Comparison of ENCODE assay signal across 8 cellular contexts in the genomic region with DNA sequence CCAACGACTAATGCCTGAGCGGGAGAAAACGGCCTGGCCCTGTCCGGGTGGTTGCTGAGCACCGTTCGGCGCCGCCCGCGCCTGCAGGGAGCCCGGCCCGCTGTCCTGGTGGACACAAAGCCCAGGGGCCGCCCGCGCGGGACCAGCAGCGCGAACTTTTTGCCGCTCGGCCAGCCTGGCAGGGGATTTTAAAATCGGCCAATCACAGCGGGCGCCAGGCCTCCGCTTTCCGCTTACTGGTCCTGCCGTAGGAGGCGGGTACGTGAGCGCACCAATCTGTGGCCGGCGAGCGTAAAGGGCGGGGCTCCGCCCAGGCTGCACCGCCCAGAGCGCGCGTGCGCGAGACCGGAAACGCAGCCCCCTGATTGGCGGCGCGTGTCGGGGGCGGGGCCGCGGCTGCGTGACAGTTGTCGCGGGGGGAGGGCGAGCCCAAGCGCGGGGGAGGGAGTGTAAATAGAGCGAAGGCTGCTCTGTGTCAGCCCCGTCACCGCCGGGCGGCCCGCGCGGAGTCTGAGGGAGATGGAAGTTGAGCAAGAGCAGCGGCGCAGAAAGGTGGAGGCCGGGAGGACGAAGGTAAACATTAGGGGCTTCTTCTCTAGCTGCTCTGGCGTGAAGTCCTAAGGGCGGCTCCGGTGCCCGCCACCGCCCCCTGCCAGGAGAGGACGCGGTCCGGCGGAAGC.
A peak's percentile ranks its signal among the peaks of the same experiment; 100 is the strongest.
DNase-seq lines count a peak whose midpoint lies in the region; ATAC-seq and TF ChIP-seq lines count a peak whose summit lies in the region.

A gene (minus strand): TSS at position 161 of the 680 bp plus-strand sequence. CDS start 1,132 bp downstream, outside the sequence.
A gene with protein sequence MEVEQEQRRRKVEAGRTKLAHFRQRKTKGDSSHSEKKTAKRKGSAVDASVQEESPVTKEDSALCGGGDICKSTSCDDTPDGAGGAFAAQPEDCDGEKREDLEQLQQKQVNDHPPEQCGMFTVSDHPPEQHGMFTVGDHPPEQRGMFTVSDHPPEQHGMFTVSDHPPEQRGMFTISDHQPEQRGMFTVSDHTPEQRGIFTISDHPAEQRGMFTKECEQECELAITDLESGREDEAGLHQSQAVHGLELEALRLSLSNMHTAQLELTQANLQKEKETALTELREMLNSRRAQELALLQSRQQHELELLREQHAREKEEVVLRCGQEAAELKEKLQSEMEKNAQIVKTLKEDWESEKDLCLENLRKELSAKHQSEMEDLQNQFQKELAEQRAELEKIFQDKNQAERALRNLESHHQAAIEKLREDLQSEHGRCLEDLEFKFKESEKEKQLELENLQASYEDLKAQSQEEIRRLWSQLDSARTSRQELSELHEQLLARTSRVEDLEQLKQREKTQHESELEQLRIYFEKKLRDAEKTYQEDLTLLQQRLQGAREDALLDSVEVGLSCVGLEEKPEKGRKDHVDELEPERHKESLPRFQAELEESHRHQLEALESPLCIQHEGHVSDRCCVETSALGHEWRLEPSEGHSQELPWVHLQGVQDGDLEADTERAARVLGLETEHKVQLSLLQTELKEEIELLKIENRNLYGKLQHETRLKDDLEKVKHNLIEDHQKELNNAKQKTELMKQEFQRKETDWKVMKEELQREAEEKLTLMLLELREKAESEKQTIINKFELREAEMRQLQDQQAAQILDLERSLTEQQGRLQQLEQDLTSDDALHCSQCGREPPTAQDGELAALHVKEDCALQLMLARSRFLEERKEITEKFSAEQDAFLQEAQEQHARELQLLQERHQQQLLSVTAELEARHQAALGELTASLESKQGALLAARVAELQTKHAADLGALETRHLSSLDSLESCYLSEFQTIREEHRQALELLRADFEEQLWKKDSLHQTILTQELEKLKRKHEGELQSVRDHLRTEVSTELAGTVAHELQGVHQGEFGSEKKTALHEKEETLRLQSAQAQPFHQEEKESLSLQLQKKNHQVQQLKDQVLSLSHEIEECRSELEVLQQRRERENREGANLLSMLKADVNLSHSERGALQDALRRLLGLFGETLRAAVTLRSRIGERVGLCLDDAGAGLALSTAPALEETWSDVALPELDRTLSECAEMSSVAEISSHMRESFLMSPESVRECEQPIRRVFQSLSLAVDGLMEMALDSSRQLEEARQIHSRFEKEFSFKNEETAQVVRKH (N-terminal part only) (plus strand): TSS at position 447 of the 680 bp plus-strand sequence. CDS start 73 bp downstream, at position 520.

- H4K20me1 ChIP-seq in OCI-LY3 (ENCODE audit: insufficient read depth, low read length): 0 out of 2 replicates have a peak, but pooled peaks cover 4% of the 10 kb centered on the region

- DNase-seq in DMS 273 (lab: John Stamatoyannopoulos, UW; ENCODE audit: unreplicated experiment) (peak; percentile 99), HuH-7.5 (ENCODE audit: low spot score) (peak; percentile 95), epidermal melanocyte (ENCODE audit: insufficient read length, low spot score) (peak; percentile 99), midbrain (lab: John Stamatoyannopoulos, UW) (peak; percentile 98)
- DNase-seq in activated CD8-positive, alpha-beta memory T cell treated with anti-CD3 and anti-CD28 coated beads, Interleukin-2, amount 50 U/mL, for 4 hours: peak; percentile 97
- peak; percentile 97 to 98 for DNase-seq in stimulated activated CD8-positive, alpha-beta memory T cell treated with anti-CD3 and anti-CD28 coated beads, Interleukin-15, amount 100 ng/mL, for 48 hours (ENCODE audit: low read depth in 2 of 2)

- peak within 1 kb of the TSS; percentile 94 for H3K9ac ChIP-seq in OCI-LY3 (ENCODE audit: low read length)

- peaks cover 28% of the 10 kb centered on the region for H3K36me3 ChIP-seq in OCI-LY3 (replicated peaks; ENCODE audit: low read depth, low read length)

- H3K4me3 ChIP-seq in OCI-LY3 (ENCODE audit: low read length): peak within 1 kb of the TSS; percentile 96

- peaks cover 63% of the 10 kb centered on the region for H3K79me2 ChIP-seq in OCI-LY3 (ENCODE audit: low read length)

- TF ChIP-seq CTCF in OCI-LY3 (IDR thresholded peaks at IDR 0.05; ENCODE audit: low read depth, low read length): no peak

- peak within 1 kb of the TSS; percentile 70; the same call in 1 of the 2 replicates for H2AFZ ChIP-seq in OCI-LY3 (ENCODE audit: low read depth, low read length)

- ATAC-seq in GM21528 (IDR thresholded peaks at IDR 0.05; ENCODE audit: low FRiP score, unreplicated experiment): peak; percentile 68

- H3K9me3 ChIP-seq in OCI-LY3 (ENCODE audit: insufficient read depth, low read length): no peaks in the 10 kb centered on the region

- peak within 1 kb of the TSS; percentile 92 for H3K4me2 ChIP-seq in OCI-LY3 (ENCODE audit: low read length)

- peak within 1 kb of the TSS; percentile 89 for H3K27ac ChIP-seq in OCI-LY3 (ENCODE audit: low read length)

- H3K27me3 ChIP-seq in OCI-LY3 (ENCODE audit: low read depth, low read length): no peaks in the 10 kb centered on the region

- peaks cover 21% of the 10 kb centered on the region for H3K4me1 ChIP-seq in OCI-LY3 (ENCODE audit: low read length)

Comparison
In these comparisons a context has a peak if more than half of its experiments do, and no peak if none do; other contexts are left out.
1. Peak in every context shown above with its lines: DNase-seq, ATAC-seq, H3K4me3 ChIP-seq and H3K27ac ChIP-seq.